In the genomic region with DNA sequence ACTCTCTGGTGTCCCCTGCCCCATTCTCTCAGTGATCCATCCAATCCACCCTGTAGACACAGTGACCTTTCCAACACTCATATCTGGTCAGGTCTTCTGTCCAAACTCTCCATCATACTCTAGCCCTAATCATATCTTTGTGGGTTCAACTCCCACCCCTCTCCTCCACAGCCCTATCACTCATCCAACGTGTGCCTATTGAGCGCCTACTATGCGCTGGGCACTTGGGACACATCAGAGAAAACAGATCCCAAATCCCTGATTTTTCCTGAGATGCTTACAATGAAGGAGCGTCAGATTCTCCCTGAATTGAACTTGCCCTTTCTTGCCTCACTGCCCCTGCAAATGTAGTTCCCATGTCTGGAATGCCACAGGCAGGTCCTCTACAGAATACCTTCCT, we compare ENCODE assay signal across 15 cellular contexts. TPM values are rescaled to one million over a fixed set of nuclear protein-coding genes. Genes with fewer than 3 reads are reported as not detected.
DNase-seq lines count a peak whose midpoint lies in the region; ATAC-seq and TF ChIP-seq lines count a peak whose summit lies in the region.
"Had no signal": no experiment of that assay in that cellular context is flagged by ENCODE, and none has a peak within 500 bp of the region (broad histone marks: within the 10 kb centered on the region; RNA-seq: fewer than 3 reads in every experiment).

No MANE protein-coding gene starts in this region.

- H3K27ac ChIP-seq in 22Rv1, result peak overlapping the region; percentile 79

- peak overlapping the region; percentile 27 for H3K27ac Mint-ChIP-seq in Calu3 (ENCODE audit: unreplicated experiment)
- H3K27ac Mint-ChIP-seq in activated T-helper 2 cell treated with anti-CD3 and anti-CD28 coated beads, Interferon-gamma antibody, Interleukin-2, Interleukin-4, amounts not matched to agents 10 μg/mL and 5 μg/mL and 100 μg/mL, durations not matched to agents 14 hours and 24 hours and 36 hours, result peak overlapping the region; percentile 10

- TF ChIP-seq CTCF in 22Rv1 (IDR thresholded peaks at IDR 0.05) (no peak), Calu3 (IDR thresholded peaks at IDR 0.05; ENCODE audit: unreplicated experiment) (no peak)

- H3K4me3 Mint-ChIP-seq in Calu3 (ENCODE audit: low read depth, unreplicated experiment), result no peak overlapping the region
- H3K4me3 Mint-ChIP-seq in activated T-helper 2 cell treated with anti-CD3 and anti-CD28 coated beads, Interferon-gamma antibody, Interleukin-2, Interleukin-4, amounts not matched to agents 10 μg/mL and 5 μg/mL and 100 μg/mL, durations not matched to agents 14 hours and 24 hours and 36 hours (ENCODE audit: low read depth), result no peak overlapping the region

- ATAC-seq in HG02571 (IDR thresholded peaks at IDR 0.05; ENCODE audit: unreplicated experiment), result no peak

- H3K9me3 Mint-ChIP-seq in Calu3 (ENCODE audit: low read depth, unreplicated experiment), result no peaks in the 10 kb centered on the region
- H3K9me3 Mint-ChIP-seq in activated T-helper 2 cell treated with anti-CD3 and anti-CD28 coated beads, Interferon-gamma antibody, Interleukin-2, Interleukin-4, amounts not matched to agents 10 μg/mL and 5 μg/mL and 100 μg/mL, durations not matched to agents 14 hours and 24 hours and 36 hours, result no peaks in the 10 kb centered on the region

- intact Hi-C loops in Calu3 (cut with micrococcal nuclease; ENCODE audit: unreplicated experiment), result no loop called here
- intact Hi-C loops in activated T-helper 2 cell treated with anti-CD3 and anti-CD28 coated beads, Interferon-gamma antibody, Interleukin-2, Interleukin-4, amounts not matched to agents 10 μg/mL and 5 μg/mL and 100 μg/mL, durations not matched to agents 14 hours and 24 hours and 36 hours (cut with micrococcal nuclease), result no loop called here

- BruUV-seq in Calu3 (replicated peaks; lab: Mats Ljungman, UMichigan), result no TSS peak

- no peaks in the 10 kb centered on the region for H3K27me3 Mint-ChIP-seq in Calu3 (ENCODE audit: unreplicated experiment)
- no peaks in the 10 kb centered on the region for H3K27me3 Mint-ChIP-seq in activated T-helper 2 cell treated with anti-CD3 and anti-CD28 coated beads, Interferon-gamma antibody, Interleukin-2, Interleukin-4, amounts not matched to agents 10 μg/mL and 5 μg/mL and 100 μg/mL, durations not matched to agents 14 hours and 24 hours and 36 hours (ENCODE audit: low read depth)

- H3K36me3 Mint-ChIP-seq in Calu3 (ENCODE audit: insufficient read depth, unreplicated experiment), result peaks cover 30% of the 10 kb centered on the region
- H3K36me3 Mint-ChIP-seq in activated T-helper 2 cell treated with anti-CD3 and anti-CD28 coated beads, Interferon-gamma antibody, Interleukin-2, Interleukin-4, amounts not matched to agents 10 μg/mL and 5 μg/mL and 100 μg/mL, durations not matched to agents 14 hours and 24 hours and 36 hours (ENCODE audit: low read depth), result peaks cover 43% of the 10 kb centered on the region

- DNase-seq in Calu3, result no peak
- no peak for DNase-seq in activated T-helper 2 cell treated with anti-CD3 and anti-CD28 coated beads, Interferon-gamma antibody, Interleukin-2, Interleukin-4, amounts not matched to agents 10 μg/mL and 5 μg/mL and 100 μg/mL, durations not matched to agents 14 hours and 24 hours and 36 hours (ENCODE audit: low spot score)
- no peak for DNase-seq in superior temporal gyrus (ENCODE audit: extremely low spot score)
- no peak for DNase-seq in dedifferentiated amniotic fluid mesenchymal stem cell (ENCODE audit: extremely low spot score)
- DNase-seq: HCEC 1CT; kidney; NCI-H1092; NCI-H446; retina; RPMI8226; stimulated activated CD4-positive, alpha-beta T cell treated with anti-CD3 and anti-CD28 coated beads, Interleukin-4, amount 100 ng/mL, for 1 hour had no signal

- CTCF ChIA-PET in Calu3 (lab: Charles Lee), result no interaction called here

- H3K4me1 Mint-ChIP-seq in Calu3 (ENCODE audit: low read depth, unreplicated experiment), result peaks cover 17% of the 10 kb centered on the region
- H3K4me1 Mint-ChIP-seq in activated T-helper 2 cell treated with anti-CD3 and anti-CD28 coated beads, Interferon-gamma antibody, Interleukin-2, Interleukin-4, amounts not matched to agents 10 μg/mL and 5 μg/mL and 100 μg/mL, durations not matched to agents 14 hours and 24 hours and 36 hours (ENCODE audit: low read depth), result peaks cover 11% of the 10 kb centered on the region

RNA-seq across cellular contexts. Expression of a gene that starts 1.8 kb away (rescaled TPM):
- total RNA-seq in Calu3 (2022), result 120 and 124 TPM in 2 replicates
- total RNA-seq in activated T-helper 2 cell treated with anti-CD3 and anti-CD28 coated beads, Interferon-gamma antibody, Interleukin-2, Interleukin-4, amounts not matched to agents 10 μg/mL and 5 μg/mL and 100 μg/mL, durations not matched to agents 14 hours and 24 hours and 36 hours, result 127 and 128 TPM in 2 replicates

RNA-seq across cellular contexts. Expression of a gene that starts 17.6 kb away (rescaled TPM):
- 85.0 and 109 TPM in 2 replicates for total RNA-seq in Calu3 (2022)
- total RNA-seq in activated T-helper 2 cell treated with anti-CD3 and anti-CD28 coated beads, Interferon-gamma antibody, Interleukin-2, Interleukin-4, amounts not matched to agents 10 μg/mL and 5 μg/mL and 100 μg/mL, durations not matched to agents 14 hours and 24 hours and 36 hours, result 82.9 and 84.1 TPM in 2 replicates

RNA-seq across cellular contexts. Expression of a gene that starts 20.6 kb away (rescaled TPM):
- total RNA-seq in Calu3 (2022), result 11.3 and 12.2 TPM in 2 replicates
- 8.3 and 9.3 TPM in 2 replicates for total RNA-seq in activated T-helper 2 cell treated with anti-CD3 and anti-CD28 coated beads, Interferon-gamma antibody, Interleukin-2, Interleukin-4, amounts not matched to agents 10 μg/mL and 5 μg/mL and 100 μg/mL, durations not matched to agents 14 hours and 24 hours and 36 hours

RNA-seq across cellular contexts. Expression of a gene that starts 32.8 kb away (rescaled TPM):
- 21.2 and 24.8 TPM in 2 replicates for total RNA-seq in Calu3 (2022)
- 13.4 TPM in 2 replicates for total RNA-seq in activated T-helper 2 cell treated with anti-CD3 and anti-CD28 coated beads, Interferon-gamma antibody, Interleukin-2, Interleukin-4, amounts not matched to agents 10 μg/mL and 5 μg/mL and 100 μg/mL, durations not matched to agents 14 hours and 24 hours and 36 hours

RNA-seq across cellular contexts. Expression of a gene that starts 44.5 kb away (rescaled TPM):
- not detected in 2 replicates for total RNA-seq in Calu3 (2022)
- 292 and 293 TPM in 2 replicates for total RNA-seq in activated T-helper 2 cell treated with anti-CD3 and anti-CD28 coated beads, Interferon-gamma antibody, Interleukin-2, Interleukin-4, amounts not matched to agents 10 μg/mL and 5 μg/mL and 100 μg/mL, durations not matched to agents 14 hours and 24 hours and 36 hours
- total RNA-seq: bronchial epithelial cell, HT1080 had no signal
